Comparison of ENCODE assay signal across 15 cellular contexts in genomic region chr19:5958851-5959122, GRCh38. TPM values are rescaled to one million over a fixed set of nuclear protein-coding genes. Genes with fewer than 3 reads are reported as not detected.
DNase-seq lines count a peak whose midpoint lies in the region; ATAC-seq and TF ChIP-seq lines count a peak whose summit lies in the region.
"Had no signal": no experiment of that assay in that cellular context is flagged by ENCODE, and none has a peak within 500 bp of the region (broad histone marks: within the 10 kb centered on the region; RNA-seq: fewer than 3 reads in every experiment).

No MANE protein-coding gene starts in this region.

- H3K4me3 ChIP-seq in right cardiac atrium (ENCODE audit: low read length) (no peak overlapping the region), tibial nerve (no peak overlapping the region)

- H3K27ac Mint-ChIP-seq in T-helper 17 cell (peak overlapping the region; percentile 99), glutamatergic neuron (ENCODE audit: unreplicated experiment) (peak overlapping the region; percentile 71)

- no peaks in the 10 kb centered on the region for H3K36me3 ChIP-seq in tibial nerve

- H3K9me3 Mint-ChIP-seq in glutamatergic neuron (ENCODE audit: unreplicated experiment): peaks cover 7% of the 10 kb centered on the region

- H3K9me3 ChIP-seq in right cardiac atrium (ENCODE audit: control insufficient read depth, low read length): no peaks in the 10 kb centered on the region
- no peaks in the 10 kb centered on the region for H3K9me3 ChIP-seq in T-helper 17 cell (ENCODE audit: control insufficient read depth, low read length, poor library complexity, severe bottlenecking)
- H3K9me3 ChIP-seq in tibial nerve: no peaks in the 10 kb centered on the region

- H3K4me1 ChIP-seq in right cardiac atrium (ENCODE audit: control insufficient read depth, insufficient read depth, low read length) (peaks cover 38% of the 10 kb centered on the region), tibial nerve (peaks cover 7 to 97% (median 62%) of the 10 kb centered on the region in 4 donors)

- peak overlapping the region; percentile 25 for H3K27ac ChIP-seq in right cardiac atrium (ENCODE audit: low read length)
- peak overlapping the region; percentile 14 to 86 (median 59) for H3K27ac ChIP-seq in tibial nerve

- WGBS in right cardiac atrium: 88% methylated on average over 10 of the region's 10 CpGs
- WGBS in tibial nerve, 2 donors: 84 to 87% methylated on average over 9 to 10 of the region's 10 CpGs

- DNase-seq in right cardiac atrium (peak in 1 of 3 donors; percentile 34), left ventricle myocardium superior (no peak), T-helper 17 cell (no peak), glutamatergic neuron (no peak), tibial nerve (ENCODE audit: low spot score in 2 of 2) (no peak), NCI-H510A treated with DMSO at 0.1 percent for 48 hours (lab: John Stamatoyannopoulos, UW) (no peak)
- DNase-seq: activated CD4-positive, alpha-beta T cell treated with anti-CD3 and anti-CD28 coated beads, Interleukin-2, amount 50 U/mL, for 1 hour; activated effector memory CD4-positive, alpha-beta T cell treated with anti-CD3 and anti-CD28 coated beads, Interleukin-2, amount 50 U/mL, for 16 hours; KBM-7; left colon; NCI-H1092 treated with DMSO at 0.1 percent for 48 hours; NCI-H2227 treated with DMSO at 0.1 percent for 48 hours had no signal

- H3K27me3 ChIP-seq in right cardiac atrium (ENCODE audit: control insufficient read depth, insufficient read depth) (no peaks in the 10 kb centered on the region), tibial nerve (no peaks in the 10 kb centered on the region)

- peaks cover 51% of the 10 kb centered on the region for H3K4me1 Mint-ChIP-seq in T-helper 17 cell
- H3K4me1 Mint-ChIP-seq in glutamatergic neuron (ENCODE audit: low read depth, unreplicated experiment): peaks cover 56% of the 10 kb centered on the region

- no peak for ATAC-seq in right cardiac atrium
- ATAC-seq in left ventricle myocardium superior: no peak
- ATAC-seq in T-helper 17 cell: no peak
- ATAC-seq in HG03457 (IDR thresholded peaks at IDR 0.05; ENCODE audit: unreplicated experiment): no peak
- ATAC-seq in HG02981 (IDR thresholded peaks at IDR 0.05; ENCODE audit: unreplicated experiment): no peak
- ATAC-seq: left colon had no signal

- intact Hi-C loops in right cardiac atrium (cut with DNase I) (loop anchor here in 1 of 4 donors (10.0 kb wide), 1 partner anchor 54 kb away; the partner anchor contains the start of genes NDUFA11 and VMAC), left ventricle myocardium superior (cut with micrococcal nuclease) (no loop called here)

- TF ChIP-seq POLR2A in tibial nerve (IDR thresholded peaks at IDR 0.05): no peak

- H3K27me3 Mint-ChIP-seq in T-helper 17 cell (no peaks in the 10 kb centered on the region), glutamatergic neuron (ENCODE audit: unreplicated experiment) (peaks cover 13% of the 10 kb centered on the region)
- H3K27me3 Mint-ChIP-seq: progenitor cell of endocrine pancreas had no signal

- no peak for TF ChIP-seq EP300 in tibial nerve (IDR thresholded peaks at IDR 0.05)

- TF ChIP-seq CTCF in glutamatergic neuron (IDR thresholded peaks at IDR 0.05; ENCODE audit: partially characterized antibody, unreplicated experiment) (no peak), tibial nerve (IDR thresholded peaks at IDR 0.05) (no peak)

- H3K4me3 Mint-ChIP-seq in T-helper 17 cell (peak overlapping the region; percentile 12), glutamatergic neuron (ENCODE audit: unreplicated experiment) (peak overlapping the region; percentile 38)

- H3K36me3 Mint-ChIP-seq in T-helper 17 cell (ENCODE audit: low read depth): no peaks in the 10 kb centered on the region
- H3K36me3 Mint-ChIP-seq in glutamatergic neuron (ENCODE audit: unreplicated experiment): no peaks in the 10 kb centered on the region

RNA-seq across cellular contexts. Expression of gene RANBP3, which starts 19.2 kb away (rescaled TPM):
- total RNA-seq in right cardiac atrium (10 to 100 TPM; 54.8 to 73.8 (median 67.7) TPM), left ventricle myocardium superior (76.6 TPM), T-helper 17 cell (10 to 100 TPM; 76.8 to 86.9 TPM), glutamatergic neuron (ENCODE audit: unreplicated experiment) (92.1 TPM), tibial nerve (100 to 1,000 TPM in 2 of 4 donors, 10 to 100 TPM in 2; 75.4 to 129 (median 95.6) TPM)
- 49.6 TPM for polyA plus RNA-seq in right cardiac atrium

RNA-seq across cellular contexts. Expression of gene CAPS, which starts 44.7 kb away (rescaled TPM):
- total RNA-seq in right cardiac atrium (10 to 100 TPM in 2 of 4 donors, 1 to 10 TPM in 2; 8.9 to 14.2 (median 9.9) TPM), left ventricle myocardium superior (4.1 TPM), T-helper 17 cell (10 to 100 TPM; 41.0 to 47.1 TPM), glutamatergic neuron (ENCODE audit: unreplicated experiment) (9.9 TPM), tibial nerve (10 to 100 TPM; 67.5 to 95.0 (median 77.4) TPM)
- polyA plus RNA-seq in right cardiac atrium: 7.1 TPM

RNA-seq across cellular contexts. Expression of gene VMAC, which starts 54.1 kb away (rescaled TPM):
- total RNA-seq in right cardiac atrium (1 to 10 TPM; 1.9 to 5.8 (median 3.8) TPM), left ventricle myocardium superior (2.2 TPM), T-helper 17 cell (10 to 100 TPM; 24.6 TPM), glutamatergic neuron (ENCODE audit: unreplicated experiment) (7.5 TPM), tibial nerve (10 to 100 TPM in 3 of 4 donors, 1 to 10 TPM in 1; 8.3 to 16.7 (median 13.9) TPM)
- 3.6 TPM for polyA plus RNA-seq in right cardiac atrium

RNA-seq across cellular contexts. Expression of gene NDUFA11, which starts 55.2 kb away (rescaled TPM):
- 100 to 1,000 TPM; 515 to 756 (median 624) TPM for total RNA-seq in right cardiac atrium
- 1,214 TPM for polyA plus RNA-seq in right cardiac atrium
- total RNA-seq in left ventricle myocardium superior: 558 TPM
- 100 to 1,000 TPM; 102 to 108 TPM for total RNA-seq in T-helper 17 cell
- total RNA-seq in glutamatergic neuron (ENCODE audit: unreplicated experiment): 193 TPM
- total RNA-seq in tibial nerve: 100 to 1,000 TPM; 184 to 350 (median 216) TPM
